In genomic region chr4:19580090-19580489, GRCh38 we compare ENCODE assay signal across 21 cellular contexts.
DNase-seq lines count a peak whose midpoint lies in the region; ATAC-seq and TF ChIP-seq lines count a peak whose summit lies in the region.
"Had no signal": no experiment of that assay in that cellular context is flagged by ENCODE, and none has a peak within 500 bp of the region (broad histone marks: within the 10 kb centered on the region; RNA-seq: fewer than 3 reads in every experiment).

No MANE protein-coding gene starts in this region.

- intact Hi-C loops in adrenal gland (cut with DNase I), result no loop called here

- TF ChIP-seq CTCF in osteoblast (IDR thresholded peaks at IDR 0.05; ENCODE audit: extremely low read depth, low read depth, low read length) (no peak), adrenal gland (IDR thresholded peaks at IDR 0.05) (no peak)

- no peaks in the 10 kb centered on the region for H4K20me1 ChIP-seq in osteoblast (ENCODE audit: insufficient read depth, low read length)

- H3K4me3 ChIP-seq in osteoblast (ENCODE audit: insufficient read depth, low read length) (no peak overlapping the region), adrenal gland (no peak overlapping the region)
- H3K4me3 ChIP-seq: prostate gland, tibial artery had no signal

- H2AFZ ChIP-seq in osteoblast (ENCODE audit: low read length), result no peak overlapping the region

- DNase-seq in GM04503 (ENCODE audit: low read depth) (peak; percentile 31), amniotic epithelial cell (ENCODE audit: low read depth) (peak; percentile 19), fibroblast of the conjunctiva (ENCODE audit: low read depth) (peak; percentile 16), osteoblast (ENCODE audit: insufficient read length, low spot score, missing footprints) (no peak), adrenal gland (no peak), dermis blood vessel endothelial cell (no peak)
- no peak for DNase-seq in activated effector memory CD4-positive, alpha-beta T cell treated with Interleukin-2 at 50 U/mL for 16 hours
- DNase-seq: activated CD4-positive, alpha-beta memory T cell treated with anti-CD3 and anti-CD28 coated beads for 36 hours; activated naive CD4-positive, alpha-beta T cell treated with anti-CD3 and anti-CD28 coated beads, Interleukin-2, amount 10 ng/mL, durations not matched to agents 7 days and 5 days; activated T-cell treated with anti-CD3 and anti-CD28 coated beads, Interleukin-2, amount 50 U/mL, for 1 hour; cortex of kidney; head of caudate nucleus; natural killer cell; NCI-H2081 treated with DMSO at 0.1 percent for 48 hours; NCI-H510A; stimulated activated CD4-positive, alpha-beta T cell treated with anti-CD3 and anti-CD28 coated beads, Interleukin-12 subunit alpha, Interleukin-12 subunit beta, amount 100 ng/mL, for 4 hours; T-helper 17 cell; tibial artery had no signal

- no peak for TF ChIP-seq POLR2A in adrenal gland (IDR thresholded peaks at IDR 0.05)

- ATAC-seq in HG02759 (IDR thresholded peaks at IDR 0.05; ENCODE audit: unreplicated experiment), result no peak
- ATAC-seq: natural killer cell; stimulated activated effector memory CD8-positive, alpha-beta T cell treated with anti-CD3 and anti-CD28 coated beads, Interleukin-12 subunit alpha, Interleukin-12 subunit beta, amount 100 ng/mL, for 72 hours; T-helper 17 cell had no signal

- 57 to 63% (median 59%) methylated on average over 4 of the region's 4 CpGs for WGBS in adrenal gland, 4 donors

- H3K36me3 ChIP-seq in osteoblast (ENCODE audit: insufficient read depth, low read length) (no peaks in the 10 kb centered on the region), adrenal gland (replicated peaks in 1 of 2) (no peaks in the 10 kb centered on the region)
- H3K36me3 ChIP-seq: prostate gland, tibial artery had no signal

- no peak overlapping the region for H3K27ac ChIP-seq in osteoblast (ENCODE audit: low read depth, low read length)
- no peak overlapping the region for H3K27ac ChIP-seq in adrenal gland
- H3K27ac ChIP-seq: prostate gland, tibial artery had no signal

- H3K9me3 ChIP-seq in osteoblast (ENCODE audit: low read depth, low read length) (no peaks in the 10 kb centered on the region), adrenal gland (replicated peaks in 1 of 3) (no peaks in the 10 kb centered on the region)
- H3K9me3 ChIP-seq: prostate gland, tibial artery had no signal

- peak overlapping the region; percentile 56 for H3K4me2 ChIP-seq in osteoblast (ENCODE audit: insufficient read depth, low read length)

- peaks cover 13% of the 10 kb centered on the region for H3K4me1 ChIP-seq in osteoblast (ENCODE audit: insufficient read depth, low read length)
- H3K4me1 ChIP-seq in adrenal gland (replicated peaks in 1 of 2), result no peaks in the 10 kb centered on the region
- H3K4me1 ChIP-seq: prostate gland, tibial artery had no signal

- H3K27me3 ChIP-seq in osteoblast (ENCODE audit: insufficient read depth, low read length), result no peaks in the 10 kb centered on the region
- H3K27me3 ChIP-seq in adrenal gland, result no peaks in the 10 kb centered on the region
- H3K27me3 ChIP-seq: tibial artery had no signal

- H3K79me2 ChIP-seq in osteoblast (ENCODE audit: insufficient read depth, low read length), result no peaks in the 10 kb centered on the region

Comparison
In these comparisons a context has a peak if more than half of its experiments do, and no peak if none do; other contexts are left out.
1. DNase-seq: peak in GM04503 (single experiment), amniotic epithelial cell (single experiment) and fibroblast of the conjunctiva (single experiment); none in osteoblast (single experiment), activated effector memory CD4-positive, alpha-beta T cell treated with Interleukin-2 at 50 U/mL for 16 hours (single experiment), adrenal gland (0 of 7) and dermis blood vessel endothelial cell (single experiment).